1 cellular context compared by ENCODE assay signal in genomic region chr4:56634954-56635353, GRCh38. TPM values are rescaled to one million over a fixed set of nuclear protein-coding genes. Genes with fewer than 3 reads are reported as not detected.
"Had no signal": no experiment of that assay in that cellular context is flagged by ENCODE, and none has a peak within 500 bp of the region (broad histone marks: within the 10 kb centered on the region; RNA-seq: fewer than 3 reads in every experiment).

No MANE protein-coding gene starts in this region.

RNA-seq across cellular contexts. Expression of gene HOPX, which starts 46.1 kb away (rescaled TPM):
- total RNA-seq: MCF 10A had no signal
